Comparison of ENCODE assay signal across 13 cellular contexts in genomic region chr17:49402706-49403105, GRCh38. TPM values are rescaled to one million over a fixed set of nuclear protein-coding genes. Genes with fewer than 3 reads are reported as not detected.
DNase-seq lines count a peak whose midpoint lies in the region; ATAC-seq and TF ChIP-seq lines count a peak whose summit lies in the region.
"Had no signal": no experiment of that assay in that cellular context is flagged by ENCODE, and none has a peak within 500 bp of the region (broad histone marks: within the 10 kb centered on the region; RNA-seq: fewer than 3 reads in every experiment).

No MANE protein-coding gene starts in this region.

- peaks cover 24% of the 10 kb centered on the region for H3K36me3 ChIP-seq in mesendoderm (ENCODE audit: control insufficient read depth, insufficient read depth, low read length)

- H2AK5ac ChIP-seq in mesendoderm (ENCODE audit: low read length): no peak overlapping the region

- H3K27ac Mint-ChIP-seq in CD14-positive monocyte: no peak overlapping the region
- H3K27ac Mint-ChIP-seq: HFFc6 had no signal

- H3K27me3 ChIP-seq in mesendoderm (ENCODE audit: insufficient read depth, low read length, poor library complexity): no peaks in the 10 kb centered on the region

- H2BK5ac ChIP-seq in mesendoderm (ENCODE audit: low read length): no peak overlapping the region

- intact Hi-C loops in CD14-positive monocyte (cut with micrococcal nuclease): no loop called here
- intact Hi-C loops in posterior vena cava (cut with DNase I): no loop called here

- H3K4me3 ChIP-seq in mesendoderm (ENCODE audit: low read length): no peak overlapping the region

- no peaks in the 10 kb centered on the region for H3K79me2 ChIP-seq in mesendoderm (ENCODE audit: control insufficient read depth, insufficient read depth, low read length)

- peak overlapping the region; percentile 94 for H3K27ac ChIP-seq in cingulate gyrus (ENCODE audit: low read depth, low read length)
- no peak overlapping the region for H3K27ac ChIP-seq in mesendoderm (ENCODE audit: low read depth, low read length)

- no peak overlapping the region for H2BK15ac ChIP-seq in mesendoderm (replicated peaks; ENCODE audit: low read depth)

- no peaks in the 10 kb centered on the region for H3K79me1 ChIP-seq in mesendoderm (ENCODE audit: low read length)

- H3K4ac ChIP-seq in mesendoderm (ENCODE audit: low read depth, low read length): no peak overlapping the region

- no peak overlapping the region for H4K8ac ChIP-seq in mesendoderm (ENCODE audit: low read depth, low read length)

- H3K4me1 Mint-ChIP-seq in CD14-positive monocyte: peaks cover 16% of the 10 kb centered on the region

- H3K4me1 ChIP-seq in mesendoderm (ENCODE audit: control insufficient read depth, low read depth, low read length): no peaks in the 10 kb centered on the region

- H3K18ac ChIP-seq in mesendoderm (ENCODE audit: low read length): no peak overlapping the region

- DNase-seq in CD14-positive monocyte (ENCODE audit: low spot score) (peak; percentile 26), NCI-H524 (lab: John Stamatoyannopoulos, UW) (peak; percentile 87 to 94), posterior vena cava (ENCODE audit: low spot score) (peak; percentile 67), NCI-H510A (lab: John Stamatoyannopoulos, UW) (no peak), mesendoderm (no peak)
- DNase-seq: activated naive CD4-positive, alpha-beta T cell; HFFc6; NCI-H1417 treated with DMSO at 0.1 percent for 48 hours; stimulated activated naive CD4-positive, alpha-beta T cell treated with Interleukin-2 at 50 U/mL for 16 hours had no signal

- no peak overlapping the region for H3K9ac ChIP-seq in mesendoderm (ENCODE audit: low read length)

- peaks cover 0 to 2% (median 1%) of the 10 kb centered on the region in 3 donors for H3K27me3 Mint-ChIP-seq in CD14-positive monocyte (ENCODE audit: low read depth in 3 of 3)

- no peak overlapping the region for H4K5ac ChIP-seq in mesendoderm (ENCODE audit: low read length)

- no CpG with 5 or more reads among the region's 6 CpGs for WGBS in mesendoderm (ENCODE audit: extremely low coverage, insufficient coverage, low lambda C conversion rate)

- H3K9me3 Mint-ChIP-seq in CD14-positive monocyte: no peaks in the 10 kb centered on the region
- H3K9me3 Mint-ChIP-seq: HFFc6 had no signal

- H3K4me3 Mint-ChIP-seq in CD14-positive monocyte: no peak overlapping the region
- H3K4me3 Mint-ChIP-seq: HFFc6 had no signal

- no peak overlapping the region for H3K4me2 ChIP-seq in mesendoderm (ENCODE audit: low read length)

- no peak overlapping the region for H2BK120ac ChIP-seq in mesendoderm (ENCODE audit: low read depth, low read length)

- no peak overlapping the region for H3K56ac ChIP-seq in mesendoderm (ENCODE audit: low read length)

- peaks cover 45 to 51% of the 10 kb centered on the region in 2 donors for H3K36me3 Mint-ChIP-seq in CD14-positive monocyte

- no peak overlapping the region for H3K23ac ChIP-seq in mesendoderm (ENCODE audit: low read length)

- no peak for TF ChIP-seq CTCF in CD14-positive monocyte (IDR thresholded peaks at IDR 0.05)

- ATAC-seq in HG03565 (IDR thresholded peaks at IDR 0.05; ENCODE audit: unreplicated experiment) (no peak), GM21360 (IDR thresholded peaks at IDR 0.05; ENCODE audit: unreplicated experiment) (no peak)
- ATAC-seq: Right ventricle myocardium inferior had no signal

RNA-seq across cellular contexts. Expression of gene PHB1, which starts 12.0 kb away (rescaled TPM):
- polyA plus RNA-seq in CD14-positive monocyte: 10 to 100 TPM; 83.9 to 89.2 TPM
- 100 to 1,000 TPM; 102 to 111 TPM for total RNA-seq in posterior vena cava
- 209 TPM for polyA plus RNA-seq in mesendoderm (2013, experiment 1 of 2)
- polyA plus RNA-seq in mesendoderm (2013, experiment 2 of 2): 211 TPM

RNA-seq across cellular contexts. Expression of gene ZNF652, which starts 40.7 kb away (rescaled TPM):
- 10 to 100 TPM; 16.9 to 19.8 TPM for polyA plus RNA-seq in CD14-positive monocyte
- total RNA-seq in posterior vena cava: 10 to 100 TPM; 39.0 to 40.9 TPM
- 13.3 TPM for polyA plus RNA-seq in mesendoderm (2013, experiment 1 of 2)
- 12.8 TPM for polyA plus RNA-seq in mesendoderm (2013, experiment 2 of 2)

Comparison
In these comparisons a context has a peak if more than half of its experiments do, and no peak if none do; other contexts are left out.
1. DNase-seq: peak in CD14-positive monocyte (single experiment), NCI-H524 (2 of 2) and posterior vena cava (single experiment); none in NCI-H510A (single experiment) and mesendoderm (single experiment).